In genomic region chr19:40165362-40165937, GRCh38 we compare ENCODE assay signal across 9 cellular contexts. TPM values are rescaled to one million over a fixed set of nuclear protein-coding genes. Genes with fewer than 3 reads are reported as not detected.
DNase-seq lines count a peak whose midpoint lies in the region; ATAC-seq, FAIRE-seq and TF ChIP-seq lines count a peak whose summit lies in the region.
"Had no signal": no experiment of that assay in that cellular context is flagged by ENCODE, and none has a peak within 500 bp of the region (broad histone marks: within the 10 kb centered on the region; RNA-seq: fewer than 3 reads in every experiment).

No MANE protein-coding gene starts in this region.

- H3K79me1 ChIP-seq in H1 (ENCODE audit: low read depth, low read length): no peaks in the 10 kb centered on the region

- no peaks in the 10 kb centered on the region for H4K20me1 ChIP-seq in H1 (replicated peaks in 1 of 2; ENCODE audit: control insufficient read depth in 1 of 2, insufficient read depth in 2 of 2, low read length in 2 of 2)

- no peak overlapping the region for H4K91ac ChIP-seq in H1 (replicated peaks; ENCODE audit: insufficient read length, low read length)

- TF ChIP-seq EP300 in H1 (IDR thresholded peaks at IDR 0.05; ENCODE audit: borderline replicate concordance in 1 of 2, low read depth in 2 of 2, low read length in 2 of 2): no peak

- H3K36me3 ChIP-seq in GM06990 (ENCODE audit: control insufficient read depth, insufficient read depth, low read length): no peaks in the 10 kb centered on the region
- no peaks in the 10 kb centered on the region for H3K36me3 ChIP-seq in MG63
- H3K36me3 ChIP-seq in H1 (ENCODE audit: control insufficient read depth in 2 of 4, insufficient read depth in 4 of 4, low read length in 3 of 4): no peaks in the 10 kb centered on the region
- no peaks in the 10 kb centered on the region for H3K36me3 ChIP-seq in naive thymus-derived CD4-positive, alpha-beta T cell (ENCODE audit: control insufficient read depth in 2 of 3, insufficient read depth in 3 of 3, low read length in 3 of 3)

- H3K23me2 ChIP-seq in H1 (ENCODE audit: low read depth, low read length): no peaks in the 10 kb centered on the region

- no peak overlapping the region for H3K23ac ChIP-seq in H1 (ENCODE audit: insufficient read length)

- TF ChIP-seq POLR2A in H1 (IDR thresholded peaks at IDR 0.05; ENCODE audit: control extremely low read depth in 1 of 2, low read depth in 2 of 2, low read length in 2 of 2): no peak

- peak; percentile 85 to 91 for TF ChIP-seq RAD21 in H1 (IDR thresholded peaks at IDR 0.05 in 1 of 2, conservative IDR thresholded peaks at IDR 0.05 in 1 of 2; ENCODE audit: low read depth in 2 of 2, low read length in 2 of 2)

- WGBS in H1 (ENCODE audit: extremely low coverage in 1 of 2, insufficient coverage in 1 of 2, insufficient read length in 1 of 2, insufficient replicate concordance in 2 of 2, low coverage in 1 of 2, low lambda C conversion rate in 2 of 2, missing lambda C conversion rate in 1 of 2), 2 experiments: 28% methylated on average over 10 of the region's 10 CpGs; no CpG with 5 or more reads in 1 of the 2 experiments

- peak; percentile 69 for FAIRE-seq in H1 (lab: Jason Lieb, UNC)

- no peak overlapping the region for H4K5ac ChIP-seq in H1 (ENCODE audit: insufficient read length, low read depth, low read length)

- no peak overlapping the region for H3K56ac ChIP-seq in H1 (replicated peaks; ENCODE audit: insufficient read length, low read depth, low read length)

- H3K9me3 ChIP-seq in MG63 (no peaks in the 10 kb centered on the region), H1 (ENCODE audit: insufficient read depth in 2 of 2, low read depth in 1 of 2, low read length in 1 of 2) (peaks cover 0 to 3% of the 10 kb centered on the region in 2 experiments; a peak in 1 of 4 replicates)
- H3K9me3 ChIP-seq in naive thymus-derived CD4-positive, alpha-beta T cell (ENCODE audit: control insufficient read depth in 2 of 3, low read length in 3 of 3): no peaks in the 10 kb centered on the region

- peaks cover 0 to 2% (median 0%) of the 10 kb centered on the region in 5 donors for H3K27me3 Mint-ChIP-seq in naive thymus-derived CD4-positive, alpha-beta T cell

- H3K27ac ChIP-seq in H1 (ENCODE audit: low read depth, low read length) (no peak overlapping the region), substantia nigra (ENCODE audit: low read depth, low read length, poor library complexity, severe bottlenecking) (no peak overlapping the region)
- no peak overlapping the region for H3K27ac ChIP-seq in naive thymus-derived CD4-positive, alpha-beta T cell (ENCODE audit: low read depth, low read length)

- no peak overlapping the region for H3K14ac ChIP-seq in H1 (ENCODE audit: insufficient read length)

- H3K4me2 ChIP-seq in H1 (ENCODE audit: insufficient read depth in 1 of 2, low read depth in 2 of 2, low read length in 2 of 2): no peak overlapping the region

- no peak overlapping the region for H3K9ac ChIP-seq in H1 (replicated peaks in 1 of 4; ENCODE audit: extremely low read depth in 1 of 4, low read depth in 3 of 4, low read length in 3 of 4)

- POLR2A ChIA-PET in H1 (lab: Charles Lee; ENCODE audit: partially characterized antibody): interaction anchor here (0.7 to 1.0 kb wide), 3 partner anchors 9 to 45 kb away, joined by 3 to 5 read pairs (median 3); no protein-coding TSS in a partner anchor
- POLR2A ChIA-PET in naive thymus-derived CD4-positive, alpha-beta T cell (lab: Charles Lee): interaction anchor here (0.5 to 0.6 kb wide), 2 partner anchors 78 to 396 kb away, joined by 3 read pairs; no protein-coding TSS in a partner anchor

- no peak overlapping the region for H4K8ac ChIP-seq in H1 (ENCODE audit: extremely low read depth, insufficient read depth, low read length)

- H3K27ac Mint-ChIP-seq in naive thymus-derived CD4-positive, alpha-beta T cell: peak overlapping the region in 8 of 9 donors; percentile 24 to 85 (median 68)

- no peaks in the 10 kb centered on the region for H3K4me1 ChIP-seq in H1 (replicated peaks in 1 of 4; ENCODE audit: control insufficient read depth in 3 of 4, insufficient read depth in 4 of 4, low read length in 3 of 4)
- H3K4me1 ChIP-seq in naive thymus-derived CD4-positive, alpha-beta T cell (ENCODE audit: control insufficient read depth in 2 of 2, insufficient read depth in 2 of 2, low read length in 2 of 2): peaks cover 13 to 18% of the 10 kb centered on the region in 2 donors

- H3K79me2 ChIP-seq in H1 (ENCODE audit: control insufficient read depth in 1 of 2, insufficient read depth in 2 of 2, low read length in 2 of 2): no peaks in the 10 kb centered on the region

- no peak overlapping the region for H3K4ac ChIP-seq in H1 (replicated peaks; ENCODE audit: insufficient read length, low read depth, low read length)

- ATAC-seq in naive thymus-derived CD4-positive, alpha-beta T cell: peak; percentile 82
- ATAC-seq in HG03175 (IDR thresholded peaks at IDR 0.05; ENCODE audit: unreplicated experiment): no peak
- ATAC-seq in GM21576 (IDR thresholded peaks at IDR 0.05; ENCODE audit: unreplicated experiment): no peak

- peak overlapping the region in 6 of 10 donors; percentile 4 to 55 (median 34) for H3K4me3 Mint-ChIP-seq in naive thymus-derived CD4-positive, alpha-beta T cell

- no peak overlapping the region for H2BK5ac ChIP-seq in H1 (ENCODE audit: low read depth, low read length)

- H2BK20ac ChIP-seq in H1 (ENCODE audit: low read length): 0 out of 2 replicates have a peak overlapping the region, but pooled peaks have one; percentile 61

- H2BK120ac ChIP-seq in H1 (replicated peaks; ENCODE audit: low read depth, low read length): no peak overlapping the region

- peaks cover 0 to 14% (median 0%) of the 10 kb centered on the region in 11 donors for H3K9me3 Mint-ChIP-seq in naive thymus-derived CD4-positive, alpha-beta T cell

- H3K4me1 Mint-ChIP-seq in naive thymus-derived CD4-positive, alpha-beta T cell: peaks cover 8 to 31% (median 24%) of the 10 kb centered on the region in 7 donors

- peak; percentile 94 for TF ChIP-seq CTCF in GM06990 (IDR thresholded peaks at IDR 0.05; ENCODE audit: insufficient read depth, low read length, poor library complexity, severe bottlenecking)
- peak; percentile 93 to 97 (median 93) for TF ChIP-seq CTCF in H1 (IDR thresholded peaks at IDR 0.05; ENCODE audit: control extremely low read depth in 1 of 3, insufficient read depth in 1 of 3, low read depth in 1 of 3, low read length in 3 of 3)

- no peak overlapping the region; the same call in 1 of the 2 replicates for H3K18ac ChIP-seq in H1 (ENCODE audit: extremely low read depth, low read length)

- 0 out of 2 replicates have a peak overlapping the region, but pooled peaks have one; percentile 40 for H2BK15ac ChIP-seq in H1 (ENCODE audit: low read length)

- intact Hi-C loops in naive thymus-derived CD4-positive, alpha-beta T cell (cut with micrococcal nuclease): loop anchor here (1.0 kb wide), 2 partner anchors 25 to 26 kb away; no protein-coding TSS in a partner anchor

- H3K4me3 ChIP-seq in GM06990 (replicated peaks; ENCODE audit: low read depth, low read length) (no peak overlapping the region), MG63 (no peak overlapping the region), H1 (ENCODE audit: extremely low read depth in 1 of 4, insufficient read depth in 2 of 4, low read depth in 3 of 4, low read length in 4 of 4) (no peak overlapping the region)
- no peak overlapping the region for H3K4me3 ChIP-seq in naive thymus-derived CD4-positive, alpha-beta T cell (ENCODE audit: low read length)

- CTCF ChIA-PET in H1 (lab: Charles Lee; ENCODE audit: partially characterized antibody): interaction anchor here (0.7 to 4.9 kb wide), 17 partner anchors 9 to 374 kb away, joined by 3 to 53 read pairs (median 4); no protein-coding TSS in a partner anchor
- CTCF ChIA-PET in naive thymus-derived CD4-positive, alpha-beta T cell (lab: Charles Lee): interaction anchor here (0.6 to 3.3 kb wide), 4 partner anchors 22 to 306 kb away, joined by 3 to 21 read pairs (median 4); no protein-coding TSS in a partner anchor

- H3K27me3 ChIP-seq in GM06990 (replicated peaks; ENCODE audit: control insufficient read depth, insufficient read depth, low read length) (no peaks in the 10 kb centered on the region), MG63 (no peaks in the 10 kb centered on the region), H1 (replicated peaks in 1 of 4; ENCODE audit: control insufficient read depth in 3 of 4, extremely low read depth in 1 of 4, insufficient read depth in 3 of 4, low read length in 3 of 4) (no peaks in the 10 kb centered on the region; a peak in 1 of 7 replicates)
- H3K27me3 ChIP-seq in naive thymus-derived CD4-positive, alpha-beta T cell (ENCODE audit: control insufficient read depth in 2 of 2, insufficient read depth in 2 of 2, low read length in 2 of 2): no peaks in the 10 kb centered on the region

- H2BK12ac ChIP-seq in H1 (ENCODE audit: low read depth, low read length): no peak overlapping the region

- no peak overlapping the region for H2AK5ac ChIP-seq in H1 (ENCODE audit: low read depth, low read length)

- peak; percentile 70 for DNase-seq in GM06990 (ENCODE audit: extremely low read depth, insufficient read length)
- peak; percentile 45 for DNase-seq in MG63
- DNase-seq in activated CD4-positive, alpha-beta T cell treated with anti-CD3 and anti-CD28 coated beads, Interleukin-2, amount 50 U/mL, for 24 hours (ENCODE audit: low read depth in 1 of 2, low spot score in 1 of 2): peak; percentile 24 to 50
- peak; percentile 61 to 92 for DNase-seq in H1 (ENCODE audit: low read depth in 1 of 2, low spot score in 2 of 2)
- DNase-seq in naive thymus-derived CD4-positive, alpha-beta T cell: peak; percentile 34 to 67 (median 55)
- DNase-seq in substantia nigra (lab: John Stamatoyannopoulos, UW): peak in 35 of 49 donors; percentile 0 to 55 (median 15)

- peak overlapping the region; percentile 47 for H2AFZ ChIP-seq in H1 (ENCODE audit: low read length)

- peaks cover 0 to 11% (median 0%) of the 10 kb centered on the region in 5 donors for H3K36me3 Mint-ChIP-seq in naive thymus-derived CD4-positive, alpha-beta T cell

RNA-seq across cellular contexts. Expression of gene MAP3K10, which starts 25.8 kb away (rescaled TPM):
- 4.2 and 13.8 TPM in 2 replicates for total RNA-seq in MG63 (2014; rRNA removed; shearing (Covaris generic); ENCODE audit: low replicate concordance)
- total RNA-seq in H1 (2021; fragmentation: NEBNext Ultra II Directional; extraction: Animal tissue kit (Norgen Biotek cat#: 25700)): 15.9 and 18.3 TPM in 2 replicates
- polyA plus RNA-seq in H1 (2011; rRNA removed): 4.9 and 9.2 TPM in 2 replicates
- polyA plus RNA-seq in H1 (2011; cell fraction: cytosol; rRNA removed): 8.4 TPM
- 30.4 TPM for polyA plus RNA-seq in H1 (2011; cell fraction: nucleus; rRNA removed)
- polyA plus RNA-seq in H1 (2012, experiment 1 of 2): 10.2 to 16.6 TPM (median 13.2 TPM) in 4 replicates
- 6.7 TPM for polyA plus RNA-seq in H1 (2012, experiment 2 of 2)
- 8.6 TPM for polyA plus RNA-seq in H1 (2013, experiment 1 of 2)
- polyA plus RNA-seq in H1 (2013, experiment 2 of 2): 7.6 TPM
- polyA minus RNA-seq in H1 (2011; rRNA and poly(A)+ RNA removed): 6.4 and 8.4 TPM in 2 replicates
- polyA minus RNA-seq in H1 (2011; cell fraction: cytosol; rRNA and poly(A)+ RNA removed): 11.9 TPM
- 18.3 TPM for polyA minus RNA-seq in H1 (2011; cell fraction: nucleus; rRNA and poly(A)+ RNA removed)
- 10 to 100 TPM; 22.3 to 31.5 (median 27.0) TPM for total RNA-seq in naive thymus-derived CD4-positive, alpha-beta T cell
- polyA plus RNA-seq in naive thymus-derived CD4-positive, alpha-beta T cell: under 1 TPM; 0.09 to 0.52 TPM

RNA-seq across cellular contexts. Expression of gene TTC9B, which starts 52.7 kb away (rescaled TPM):
- total RNA-seq in MG63 (2014; rRNA removed; shearing (Covaris generic); ENCODE audit: low replicate concordance): not detected in 2 replicates
- total RNA-seq in H1 (2021; fragmentation: NEBNext Ultra II Directional; extraction: Animal tissue kit (Norgen Biotek cat#: 25700)): not detected in 2 replicates
- polyA plus RNA-seq in H1 (2011; rRNA removed): 0.24 and 0.26 TPM in 2 replicates
- polyA plus RNA-seq in H1 (2011; cell fraction: cytosol; rRNA removed): 0.22 TPM
- 0.13 TPM for polyA plus RNA-seq in H1 (2011; cell fraction: nucleus; rRNA removed)
- 0.25 to 0.59 TPM (median 0.46 TPM) in 3 of 4 replicates, not detected in the other for polyA plus RNA-seq in H1 (2012, experiment 1 of 2)
- polyA plus RNA-seq in H1 (2012, experiment 2 of 2): 0.10 TPM
- polyA plus RNA-seq in H1 (2013, experiment 1 of 2): 0.28 TPM
- 0.18 TPM for polyA plus RNA-seq in H1 (2013, experiment 2 of 2)
- polyA minus RNA-seq in H1 (2011; rRNA and poly(A)+ RNA removed): not detected in 2 replicates
- not detected for polyA minus RNA-seq in H1 (2011; cell fraction: cytosol; rRNA and poly(A)+ RNA removed)
- 0.30 TPM for polyA minus RNA-seq in H1 (2011; cell fraction: nucleus; rRNA and poly(A)+ RNA removed)
- not detected for total RNA-seq in naive thymus-derived CD4-positive, alpha-beta T cell
- not detected for polyA plus RNA-seq in naive thymus-derived CD4-positive, alpha-beta T cell
- total RNA-seq: glomerular endothelial cell had no signal

Comparison
In these comparisons a context has a peak if more than half of its experiments do, and no peak if none do; other contexts are left out.
1. DNase-seq: peak in every context shown above with its lines; median percentile 76 in H1; 70 in GM06990; 55 in naive thymus-derived CD4-positive, alpha-beta T cell; 45 in MG63; 37 in activated CD4-positive, alpha-beta T cell treated with anti-CD3 and anti-CD28 coated beads, Interleukin-2, amount 50 U/mL, for 24 hours; 15 in substantia nigra.